ENCODE assay signal across 18 cellular contexts in genomic region chr5:116658141-116658540, GRCh38.
DNase-seq lines count a peak whose midpoint lies in the region; ATAC-seq, FAIRE-seq and TF ChIP-seq lines count a peak whose summit lies in the region.
"Had no signal": no experiment of that assay in that cellular context is flagged by ENCODE, and none has a peak within 500 bp of the region (broad histone marks: within the 10 kb centered on the region; RNA-seq: fewer than 3 reads in every experiment).

No MANE protein-coding gene starts in this region.

- no peaks in the 10 kb centered on the region for H3K9me3 ChIP-seq in RWPE2 (ENCODE audit: severe bottlenecking)
- H3K9me3 ChIP-seq: A549 had no signal

- ATAC-seq in RWPE2 (ENCODE audit: low read depth) (peak; percentile 61; the same call in 2 of the 3 replicates), GM21360 (IDR thresholded peaks at IDR 0.05; ENCODE audit: unreplicated experiment) (no peak), GM18873 (IDR thresholded peaks at IDR 0.05; ENCODE audit: low FRiP score, unreplicated experiment) (no peak)
- ATAC-seq in activated T-cell treated with anti-CD3 and anti-CD28 coated beads, Interleukin-2, amount 50 U/mL, for 4 hours = no peak
- ATAC-seq: A549, GM23338 had no signal

- no peaks in the 10 kb centered on the region for H3K9me3 Mint-ChIP-seq in activated T-cell treated with anti-CD3 and anti-CD28 coated beads, Interleukin-2, amount 50 U/mL, for 4 hours

- H3K4me1 Mint-ChIP-seq in activated T-cell treated with anti-CD3 and anti-CD28 coated beads, Interleukin-2, amount 50 U/mL, for 4 hours (ENCODE audit: low read depth) = no peaks in the 10 kb centered on the region

- no peak for DNase-seq in RWPE2 (ENCODE audit: low spot score)
- DNase-seq in bronchial epithelial cell (ENCODE audit: low read depth) = peak; percentile 91
- DNase-seq in iris pigment epithelial cell (ENCODE audit: low read depth) = peak; percentile 0
- no peak for DNase-seq in NCI-H2196 (lab: John Stamatoyannopoulos, UW; ENCODE audit: unreplicated experiment)
- no peak for DNase-seq in activated T-cell treated with anti-CD3 and anti-CD28 coated beads, Interleukin-2, amount 50 U/mL, for 4 hours
- DNase-seq: AML-193; Caco-2; CD4-positive, alpha-beta T cell; HCEC 1CT had no signal

- H3K36me3 Mint-ChIP-seq in activated T-cell treated with anti-CD3 and anti-CD28 coated beads, Interleukin-2, amount 50 U/mL, for 4 hours (ENCODE audit: insufficient read depth) = no peaks in the 10 kb centered on the region

- H3K4me3 Mint-ChIP-seq in activated T-cell treated with anti-CD3 and anti-CD28 coated beads, Interleukin-2, amount 50 U/mL, for 4 hours = no peak overlapping the region
- H3K4me3 Mint-ChIP-seq: CD4-positive, alpha-beta T cell; GM23338 had no signal

- no peak overlapping the region for H3K4me3 ChIP-seq in RWPE2 (ENCODE audit: severe bottlenecking)
- H3K4me3 ChIP-seq in bronchial epithelial cell (ENCODE audit: low read depth, low read length) = no peak overlapping the region
- H3K4me3 ChIP-seq: A549, GM23338 had no signal

- FAIRE-seq in bronchial epithelial cell (lab: Jason Lieb, UNC) = no peak
- FAIRE-seq: A549, D721Med, G401.6, H54 had no signal

- H3K27ac ChIP-seq in RWPE2 (ENCODE audit: poor library complexity, severe bottlenecking) = no peak overlapping the region
- H3K27ac ChIP-seq: A549, C4-2B, HL-60 had no signal

- TF ChIP-seq CTCF in RWPE2 (IDR thresholded peaks at IDR 0.05; ENCODE audit: poor library complexity, severe bottlenecking) = no peak
- no peak for TF ChIP-seq CTCF in bronchial epithelial cell (IDR thresholded peaks at IDR 0.05; ENCODE audit: insufficient read depth, low read length, severe bottlenecking)

- H3K27me3 Mint-ChIP-seq in activated T-cell treated with anti-CD3 and anti-CD28 coated beads, Interleukin-2, amount 50 U/mL, for 4 hours (ENCODE audit: low read depth) = peaks cover 2% of the 10 kb centered on the region

- H3K36me3 ChIP-seq in RWPE2 (ENCODE audit: low read depth) = no peaks in the 10 kb centered on the region
- no peaks in the 10 kb centered on the region for H3K36me3 ChIP-seq in bronchial epithelial cell (ENCODE audit: control insufficient read depth, insufficient read depth, low read length)

- H3K27me3 ChIP-seq in RWPE2 (ENCODE audit: insufficient read depth, poor library complexity, severe bottlenecking) = peaks cover 5% of the 10 kb centered on the region
- no peaks in the 10 kb centered on the region for H3K27me3 ChIP-seq in bronchial epithelial cell (ENCODE audit: control insufficient read depth, insufficient read depth, low read length)

- H3K4me1 ChIP-seq in RWPE2 (ENCODE audit: insufficient read depth, poor library complexity, severe bottlenecking) = no peaks in the 10 kb centered on the region
- H3K4me1 ChIP-seq: A549 had no signal

Comparison
In these comparisons a context has a peak if more than half of its experiments do, and no peak if none do; other contexts are left out.
1. DNase-seq: peak in bronchial epithelial cell (single experiment) and iris pigment epithelial cell (single experiment); none in RWPE2 (single experiment), NCI-H2196 (single experiment) and activated T-cell treated with anti-CD3 and anti-CD28 coated beads, Interleukin-2, amount 50 U/mL, for 4 hours (single experiment).